Comparison of ENCODE assay signal across 20 cellular contexts in the genomic region with DNA sequence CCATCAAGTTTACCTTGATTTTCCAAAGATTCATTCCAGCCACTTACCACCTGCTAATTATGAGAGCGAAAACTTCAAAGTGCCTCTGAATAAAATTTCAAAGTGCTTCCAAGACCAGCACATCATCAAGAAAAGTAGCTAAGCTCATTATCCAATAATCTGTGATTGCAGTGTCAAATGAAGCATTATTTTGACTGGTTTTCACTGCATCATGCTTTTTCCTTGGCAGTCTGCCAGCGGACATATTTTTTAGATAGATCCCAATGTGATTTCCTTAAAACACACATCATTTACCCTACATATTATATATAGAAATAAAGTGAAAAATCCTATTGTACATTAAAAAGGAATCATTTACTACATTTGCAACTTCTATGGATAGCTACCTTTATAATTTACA.
DNase-seq lines count a peak whose midpoint lies in the region; TF ChIP-seq lines count a peak whose summit lies in the region.
"Had no signal": no experiment of that assay in that cellular context is flagged by ENCODE, and none has a peak within 500 bp of the region (broad histone marks: within the 10 kb centered on the region; RNA-seq: fewer than 3 reads in every experiment).

No MANE protein-coding gene starts in this region.

- CTCF ChIA-PET in A673 (lab: Charles Lee), result no interaction called here

- no TSS peak for BruUV-seq in A673 (replicated peaks; lab: Mats Ljungman, UMichigan)

- POLR2A ChIA-PET in A673 (lab: Charles Lee; ENCODE audit: low non-redundant PET), result no interaction called here

- no peaks in the 10 kb centered on the region for H3K4me1 ChIP-seq in A673 (ENCODE audit: insufficient read depth, low read length, poor library complexity, severe bottlenecking)
- H3K4me1 ChIP-seq: BLaER1 had no signal

- H3K4me3 ChIP-seq in A673 (ENCODE audit: low read depth, low read length, poor library complexity, severe bottlenecking) (no peak overlapping the region), WERI-Rb-1 (ENCODE audit: low read depth, low read length) (no peak overlapping the region)
- H3K4me3 ChIP-seq: BLaER1, GM12878, GM23338 had no signal

- TF ChIP-seq CTCF in A673 (conservative IDR thresholded peaks at IDR 0.05; ENCODE audit: low read depth, low read length) (no peak), WERI-Rb-1 (IDR thresholded peaks at IDR 0.05; ENCODE audit: low read depth, low read length) (no peak)

- H3K27me3 ChIP-seq in A673 (replicated peaks; ENCODE audit: insufficient read depth, low read depth, low read length, poor library complexity) (no peaks in the 10 kb centered on the region), WERI-Rb-1 (ENCODE audit: insufficient read depth, low read depth, severe bottlenecking) (no peaks in the 10 kb centered on the region)
- H3K27me3 ChIP-seq: BLaER1 had no signal

- H3K36me3 ChIP-seq in A673 (ENCODE audit: insufficient read depth, low read length, poor library complexity, severe bottlenecking) (no peaks in the 10 kb centered on the region), WERI-Rb-1 (no peaks in the 10 kb centered on the region)
- H3K36me3 ChIP-seq: BLaER1 had no signal

- no peak overlapping the region for H3K27ac ChIP-seq in A673 (ENCODE audit: low read depth, low read length, poor library complexity, severe bottlenecking)
- H3K27ac ChIP-seq in WERI-Rb-1, result no peak overlapping the region
- H3K27ac ChIP-seq: BLaER1, HL-60 had no signal

- peak in 2 of 3 experiments; percentile 1 to 49 for DNase-seq in NCI-H1417 (lab: John Stamatoyannopoulos, UW)
- DNase-seq in NCI-H1417 treated with DMSO at 0.1 percent for 48 hours (lab: John Stamatoyannopoulos, UW), result no peak
- DNase-seq in A673 (ENCODE audit: low spot score), result peak; percentile 3
- DNase-seq in NCI-H1105 treated with DMSO at 0.1 percent for 48 hours (lab: John Stamatoyannopoulos, UW), result peak; percentile 63
- DNase-seq in WERI-Rb-1, result peak; percentile 14
- no peak for DNase-seq in activated CD4-positive, alpha-beta T cell treated with anti-CD3 and anti-CD28 coated beads, Interleukin-2, amount 50 U/mL, for 4 hours
- no peak for DNase-seq in DMS79 (lab: John Stamatoyannopoulos, UW)
- DNase-seq: CD8-positive, alpha-beta T cell; HCEC 1CT; IMR-90; Karpas-422; NCI-H2029; NCI-H510A; Right ventricle myocardium superior; SW 1271; T-helper 2 cell had no signal

- intact Hi-C loops in A673 (cut with micrococcal nuclease; ENCODE audit: unreplicated experiment), result no loop called here

- H3K9me3 ChIP-seq in A673 (ENCODE audit: low read depth, low read length, poor library complexity, severe bottlenecking), result no peaks in the 10 kb centered on the region
- no peaks in the 10 kb centered on the region for H3K9me3 ChIP-seq in WERI-Rb-1 (ENCODE audit: severe bottlenecking)
- H3K9me3 ChIP-seq: BLaER1 had no signal

Comparison
In these comparisons a context has a peak if more than half of its experiments do, and no peak if none do; other contexts are left out.
1. DNase-seq: peak in NCI-H1417 (2 of 3), A673 (single experiment), NCI-H1105 treated with DMSO at 0.1 percent for 48 hours (single experiment) and WERI-Rb-1 (single experiment); none in NCI-H1417 treated with DMSO at 0.1 percent for 48 hours (single experiment), activated CD4-positive, alpha-beta T cell treated with anti-CD3 and anti-CD28 coated beads, Interleukin-2, amount 50 U/mL, for 4 hours (0 of 2) and DMS79 (single experiment).